In the genomic region with DNA sequence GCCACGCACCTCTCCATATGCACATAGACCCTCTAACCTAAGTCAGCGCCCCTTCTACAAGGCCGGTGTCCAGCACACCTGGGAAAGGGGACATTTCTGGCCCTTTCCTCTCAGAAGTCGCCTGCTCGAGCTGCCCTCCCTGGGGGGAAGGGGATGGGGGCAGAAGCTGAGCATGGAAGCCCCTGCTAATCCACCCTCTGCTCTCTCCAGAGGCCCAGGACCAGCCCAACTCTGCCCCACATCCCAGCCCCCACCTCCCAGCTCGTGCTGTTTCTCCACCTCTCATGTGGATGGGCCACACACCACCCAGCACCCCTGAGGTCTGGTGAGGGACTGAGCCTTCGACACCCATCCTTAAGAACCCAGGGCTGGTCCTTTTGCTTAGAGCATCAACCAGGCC, we compare ENCODE assay signal across 16 cellular contexts. TPM values are rescaled to one million over a fixed set of nuclear protein-coding genes. Genes with fewer than 3 reads are reported as not detected.
A peak's percentile ranks its signal among the peaks of the same experiment; 100 is the strongest.
DNase-seq lines count a peak whose midpoint lies in the region; ATAC-seq, FAIRE-seq and TF ChIP-seq lines count a peak whose summit lies in the region.
"Had no signal": no experiment of that assay in that cellular context is flagged by ENCODE, and none has a peak within 500 bp of the region (broad histone marks: within the 10 kb centered on the region; RNA-seq: fewer than 3 reads in every experiment).

No MANE protein-coding gene starts in this region.

- H3K27me3 ChIP-seq in liver (ENCODE audit: control insufficient read depth in 4 of 4, insufficient read depth in 4 of 4, low read length in 3 of 4) (no peaks in the 10 kb centered on the region), HepG2 (ENCODE audit: control insufficient read depth in 1 of 2, insufficient read depth in 2 of 2, low read length in 2 of 2) (peaks cover 11 to 43% of the 10 kb centered on the region in 2 experiments; a peak in 4 of 5 replicates), dorsolateral prefrontal cortex (peaks cover 0 to 26% (median 0%) of the 10 kb centered on the region in 45 donors), neutrophil (no peaks in the 10 kb centered on the region), prostate gland (replicated peaks; ENCODE audit: insufficient read depth) (peaks cover 2% of the 10 kb centered on the region)

- TF ChIP-seq EP300 in HepG2 (IDR thresholded peaks at IDR 0.05; ENCODE audit: low read depth in 2 of 2, low read length in 2 of 2) = no peak
- no peak for TF ChIP-seq EP300 in HepG2 (CRISPR knock-in tag; IDR thresholded peaks at IDR 0.05; ENCODE audit: borderline replicate concordance)

- no peak overlapping the region for H3K4me2 ChIP-seq in HepG2 (ENCODE audit: low read depth, low read length)
- H3K4me2 ChIP-seq: PC-9 had no signal

- no peak for TF ChIP-seq POLR2A in HepG2 (IDR thresholded peaks at IDR 0.05; ENCODE audit: insufficient read depth in 1 of 2, low read depth in 2 of 2, low read length in 2 of 2)
- no peak for TF ChIP-seq POLR2A in prostate gland (IDR thresholded peaks at IDR 0.05)

- in situ Hi-C loops in HepG2 (cut with HindIII; ENCODE audit: extremely low pct_ligation_motif_present, low pct_unique_long_range_greater_than_20kb) = no loop called here

- DNase-seq in HepG2 (ENCODE audit: low spot score) (no peak), dorsolateral prefrontal cortex (no peak), HUDEP-2 (lab: John Stamatoyannopoulos, UW; ENCODE audit: unreplicated experiment in 76 of 76) (no peak), occipital lobe (lab: John Stamatoyannopoulos, UW) (no peak), prostate gland (ENCODE audit: low spot score) (no peak), retina (no peak)
- DNase-seq: activated effector memory CD4-positive, alpha-beta T cell treated with anti-CD3 and anti-CD28 coated beads, Interleukin-2, amount 50 U/mL, for 16 hours; EL; NCI-H446; PC-9; SW 1271 had no signal

- H2AFZ ChIP-seq in HepG2 (ENCODE audit: low read length) = no peak overlapping the region
- H2AFZ ChIP-seq: PC-9 had no signal

- no peaks in the 10 kb centered on the region for H3K79me2 ChIP-seq in HepG2 (ENCODE audit: insufficient read depth, low read length)

- POLR2A ChIA-PET in HepG2 (lab: Yijun Ruan, JAX) = no interaction called here

- H3K4me1 ChIP-seq in liver (ENCODE audit: control insufficient read depth in 4 of 4, insufficient read depth in 4 of 4, low read length in 3 of 4) (peaks cover 30 to 70% (median 51%) of the 10 kb centered on the region in 4 donors), HepG2 (ENCODE audit: insufficient read depth, low read length) (peaks cover 40% of the 10 kb centered on the region), neutrophil (ENCODE audit: control insufficient read depth in 1 of 2, insufficient read depth in 1 of 2, low read depth in 1 of 2, low read length in 1 of 2) (peaks cover 100% of the 10 kb centered on the region in 2 experiments), prostate gland (replicated peaks) (no peaks in the 10 kb centered on the region)

- intact Hi-C loops in HepG2 (cut with micrococcal nuclease; ENCODE audit: unreplicated experiment) = no loop called here
- intact Hi-C loops in dorsolateral prefrontal cortex (cut with DNase I) = no loop called here
- intact Hi-C loops in prostate gland (cut with DNase I) = no loop called here

- H3K4me3 ChIP-seq in liver (ENCODE audit: low read depth in 1 of 3, low read length in 3 of 3) (no peak overlapping the region), HepG2 (replicated peaks in 1 of 3; ENCODE audit: insufficient read depth in 1 of 3, low read depth in 2 of 3, low read length in 3 of 3) (no peak overlapping the region), dorsolateral prefrontal cortex (no peak overlapping the region), neutrophil (ENCODE audit: low read depth in 1 of 2, low read length in 1 of 2) (peak overlapping the region; percentile 54 to 66), prostate gland (no peak overlapping the region)
- H3K4me3 ChIP-seq: PC-9 had no signal

- H3K36me3 ChIP-seq in liver (ENCODE audit: control insufficient read depth in 4 of 4, insufficient read depth in 3 of 4, low read depth in 1 of 4, low read length in 3 of 4) = no peaks in the 10 kb centered on the region
- no peaks in the 10 kb centered on the region for H3K36me3 ChIP-seq in HepG2 (replicated peaks in 1 of 2; ENCODE audit: control insufficient read depth in 1 of 2, insufficient read depth in 2 of 2, low read length in 2 of 2)
- peaks cover 52% of the 10 kb centered on the region for H3K36me3 ChIP-seq in neutrophil
- no peaks in the 10 kb centered on the region for H3K36me3 ChIP-seq in prostate gland

- ATAC-seq in HepG2 = no peak
- ATAC-seq: left lobe of liver had no signal

- BruUV-seq in HepG2 (replicated peaks; lab: Mats Ljungman, UMichigan) = no TSS peak

- H3K27ac ChIP-seq in liver (ENCODE audit: low read depth in 1 of 2, low read length in 2 of 2) = peak overlapping the region; percentile 55 to 64
- no peak overlapping the region for H3K27ac ChIP-seq in HepG2 (ENCODE audit: extremely low read length, insufficient read depth, low read length)
- H3K27ac ChIP-seq in dorsolateral prefrontal cortex = peak overlapping the region in 37 of 59 donors; percentile 18 to 91 (median 76)
- H3K27ac ChIP-seq in neutrophil = peak overlapping the region; percentile 97
- H3K27ac ChIP-seq in prostate gland = no peak overlapping the region
- H3K27ac ChIP-seq: C4-2B, PC-9 had no signal

- H3K9me3 ChIP-seq in liver (ENCODE audit: control insufficient read depth in 4 of 4, low read length in 3 of 4) (no peaks in the 10 kb centered on the region), HepG2 (ENCODE audit: low read length) (no peaks in the 10 kb centered on the region), neutrophil (no peaks in the 10 kb centered on the region), prostate gland (no peaks in the 10 kb centered on the region)

- H4K20me1 ChIP-seq in HepG2 (ENCODE audit: insufficient read depth, low read length) = no peaks in the 10 kb centered on the region

- no peak for FAIRE-seq in HepG2 (lab: Jason Lieb, UNC)
- FAIRE-seq: endothelial cell of umbilical vein had no signal

- TF ChIP-seq RAD21 in liver (IDR thresholded peaks at IDR 0.05) = no peak
- no peak for TF ChIP-seq RAD21 in HepG2 (CRISPR knock-in tag; IDR thresholded peaks at IDR 0.05)

- H3K9ac ChIP-seq in liver (ENCODE audit: low read depth in 1 of 2, low read length in 2 of 2) = peak overlapping the region in 1 of 2 donors; percentile 15
- no peak overlapping the region for H3K9ac ChIP-seq in HepG2 (ENCODE audit: insufficient read depth, low read depth, low read length)

- WGBS in liver = 87% methylated on average over 7 of the region's 7 CpGs
- WGBS in HepG2 (ENCODE audit: low lambda C conversion rate) = 33% methylated on average over 2 of the region's 7 CpGs
- WGBS in prostate gland = 95% methylated on average over 7 of the region's 7 CpGs

- no peak for TF ChIP-seq CTCF in liver (IDR thresholded peaks at IDR 0.05; ENCODE audit: low read depth, low read length, missing input control)
- no peak for TF ChIP-seq CTCF in HepG2 (CRISPR knock-in tag; IDR thresholded peaks at IDR 0.05)
- no peak for TF ChIP-seq CTCF in dorsolateral prefrontal cortex (IDR thresholded peaks at IDR 0.05 in 54 of 56, conservative IDR thresholded peaks at IDR 0.05 in 2 of 56; ENCODE audit: low read depth in 1 of 56, partially characterized antibody in 56 of 56)
- no peak for TF ChIP-seq CTCF in neutrophil (IDR thresholded peaks at IDR 0.05)
- TF ChIP-seq CTCF in prostate gland (IDR thresholded peaks at IDR 0.05) = no peak

- CTCF ChIA-PET in HepG2 (lab: Yijun Ruan, JAX; ENCODE audit: low intra/inter-chr PET ratio, low total read pairs) = no interaction called here

RNA-seq across cellular contexts. Expression of gene TNFRSF1B, which starts 14.8 kb away (rescaled TPM):
- 10 to 100 TPM; 16.0 to 16.9 TPM for total RNA-seq in liver
- polyA plus RNA-seq in liver = 10 to 100 TPM in 1 of 2 donors, 1 to 10 TPM in 1; 7.2 to 19.6 TPM
- 0.04 TPM in 1 of 2 replicates, not detected in the other for total RNA-seq in HepG2 (2016; rRNA removed; fragmentation: Illumina TruSeq; extraction: Trizol)
- total RNA-seq in HepG2 (2016; cell fraction: cytosol; rRNA removed; fragmentation: Illumina TruSeq; extraction: Trizol; ENCODE audit: low read depth) = not detected in 2 replicates
- not detected in 2 replicates for total RNA-seq in HepG2 (2016; cell fraction: insoluble cytoplasmic fraction; rRNA removed; fragmentation: Illumina TruSeq; extraction: Trizol)
- total RNA-seq in HepG2 (2016; cell fraction: membrane; rRNA removed; fragmentation: Illumina TruSeq; extraction: Trizol) = not detected in 2 replicates
- total RNA-seq in HepG2 (2016; cell fraction: nucleus; rRNA removed; fragmentation: Illumina TruSeq; extraction: Trizol) = not detected in 2 replicates
- 0.11 and 0.29 TPM in 2 replicates for polyA plus RNA-seq in HepG2 (2011; rRNA removed)
- polyA plus RNA-seq in HepG2 (2011; cell fraction: cytosol; rRNA removed) = 0.05 and 0.07 TPM in 2 replicates
- polyA plus RNA-seq in HepG2 (2011; cell fraction: nucleus; rRNA removed) = 0.05 TPM in 2 replicates
- not detected in 2 replicates for polyA plus RNA-seq in HepG2 (2012)
- not detected in 2 replicates for polyA plus RNA-seq in HepG2 (2016; cell fraction: cytosol; fragmentation: Illumina TruSeq; extraction: Trizol; ENCODE audit: low read depth)
- polyA plus RNA-seq in HepG2 (2016; cell fraction: insoluble cytoplasmic fraction; fragmentation: Illumina TruSeq; extraction: Trizol; ENCODE audit: low read depth) = not detected in 2 replicates
- not detected in 2 replicates for polyA plus RNA-seq in HepG2 (2016; cell fraction: membrane; fragmentation: Illumina TruSeq; extraction: Trizol; ENCODE audit: low read depth)
- polyA plus RNA-seq in HepG2 (2016; cell fraction: nucleus; fragmentation: Illumina TruSeq; extraction: Trizol; ENCODE audit: insufficient read depth, low read depth) = not detected in 2 replicates
- polyA minus RNA-seq in HepG2 (2011; rRNA and poly(A)+ RNA removed; ENCODE audit: low replicate concordance) = 0.14 and 1.1 TPM in 2 replicates
- polyA minus RNA-seq in HepG2 (2011; cell fraction: cytosol; rRNA and poly(A)+ RNA removed) = not detected in 2 replicates
- 0.90 TPM in 1 of 2 replicates, not detected in the other for polyA minus RNA-seq in HepG2 (2011; cell fraction: nucleus; rRNA and poly(A)+ RNA removed)
- total RNA-seq in dorsolateral prefrontal cortex = 10 to 100 TPM in 84 of 120 experiments, 1 to 10 TPM in 36; 4.0 to 43.8 (median 13.0) TPM
- 3.1 TPM for total RNA-seq in occipital lobe
- 10 to 100 TPM; 10.9 to 18.4 TPM for total RNA-seq in prostate gland

RNA-seq across cellular contexts. Expression of gene VPS13D, which starts 48.3 kb away (rescaled TPM):
- total RNA-seq in liver = 10 to 100 TPM; 14.5 to 68.3 TPM
- polyA plus RNA-seq in liver = 10 to 100 TPM; 10.2 to 10.7 TPM
- 13.9 and 14.2 TPM in 2 replicates for total RNA-seq in HepG2 (2016; rRNA removed; fragmentation: Illumina TruSeq; extraction: Trizol)
- 5.8 and 6.7 TPM in 2 replicates for total RNA-seq in HepG2 (2016; cell fraction: cytosol; rRNA removed; fragmentation: Illumina TruSeq; extraction: Trizol; ENCODE audit: low read depth)
- total RNA-seq in HepG2 (2016; cell fraction: insoluble cytoplasmic fraction; rRNA removed; fragmentation: Illumina TruSeq; extraction: Trizol) = 10.6 and 11.0 TPM in 2 replicates
- total RNA-seq in HepG2 (2016; cell fraction: membrane; rRNA removed; fragmentation: Illumina TruSeq; extraction: Trizol) = 4.5 and 5.9 TPM in 2 replicates
- 20.5 and 26.2 TPM in 2 replicates for total RNA-seq in HepG2 (2016; cell fraction: nucleus; rRNA removed; fragmentation: Illumina TruSeq; extraction: Trizol)
- polyA plus RNA-seq in HepG2 (2011; rRNA removed) = 8.6 and 9.2 TPM in 2 replicates
- polyA plus RNA-seq in HepG2 (2011; cell fraction: cytosol; rRNA removed) = 7.0 and 8.7 TPM in 2 replicates
- 16.7 and 19.0 TPM in 2 replicates for polyA plus RNA-seq in HepG2 (2011; cell fraction: nucleus; rRNA removed)
- polyA plus RNA-seq in HepG2 (2012) = 7.3 and 7.6 TPM in 2 replicates
- polyA plus RNA-seq in HepG2 (2016; cell fraction: cytosol; fragmentation: Illumina TruSeq; extraction: Trizol; ENCODE audit: low read depth) = 0.57 and 0.77 TPM in 2 replicates
- polyA plus RNA-seq in HepG2 (2016; cell fraction: insoluble cytoplasmic fraction; fragmentation: Illumina TruSeq; extraction: Trizol; ENCODE audit: low read depth) = 7.9 and 10.6 TPM in 2 replicates
- polyA plus RNA-seq in HepG2 (2016; cell fraction: membrane; fragmentation: Illumina TruSeq; extraction: Trizol; ENCODE audit: low read depth) = 1.4 and 1.5 TPM in 2 replicates
- polyA plus RNA-seq in HepG2 (2016; cell fraction: nucleus; fragmentation: Illumina TruSeq; extraction: Trizol; ENCODE audit: insufficient read depth, low read depth) = 10.4 and 11.0 TPM in 2 replicates
- polyA minus RNA-seq in HepG2 (2011; rRNA and poly(A)+ RNA removed; ENCODE audit: low replicate concordance) = 26.2 and 54.8 TPM in 2 replicates
- polyA minus RNA-seq in HepG2 (2011; cell fraction: cytosol; rRNA and poly(A)+ RNA removed) = 11.6 and 12.3 TPM in 2 replicates
- polyA minus RNA-seq in HepG2 (2011; cell fraction: nucleus; rRNA and poly(A)+ RNA removed) = 52.4 and 72.0 TPM in 2 replicates
- total RNA-seq in dorsolateral prefrontal cortex = 100 to 1,000 TPM in 119 of 120 experiments, 10 to 100 TPM in 1; 83.9 to 199 (median 129) TPM
- 42.0 TPM for total RNA-seq in occipital lobe
- 10 to 100 TPM; 60.7 to 80.8 TPM for total RNA-seq in prostate gland

Comparison
In these comparisons a context has a peak if more than half of its experiments do, and no peak if none do; other contexts are left out.
1. H3K27ac ChIP-seq: peak in liver (2 of 2), dorsolateral prefrontal cortex (37 of 59) and neutrophil (single experiment); none in HepG2 (single experiment) and prostate gland (0 of 2).
2. H3K4me3 ChIP-seq: peak in neutrophil (2 of 2); none in liver (0 of 3), HepG2 (0 of 3), dorsolateral prefrontal cortex (0 of 59) and prostate gland (0 of 2).